9 cellular contexts compared by ENCODE assay signal in genomic region chr21:41765393-41765950, GRCh38. TPM values are rescaled to one million over a fixed set of nuclear protein-coding genes. Genes with fewer than 3 reads are reported as not detected.
A peak's percentile ranks its signal among the peaks of the same experiment; 100 is the strongest.
DNase-seq lines count a peak whose midpoint lies in the region; ATAC-seq and TF ChIP-seq lines count a peak whose summit lies in the region.
"Had no signal": no experiment of that assay in that cellular context is flagged by ENCODE, and none has a peak within 500 bp of the region (broad histone marks: within the 10 kb centered on the region; RNA-seq: fewer than 3 reads in every experiment).

No MANE protein-coding gene starts in this region.

- in situ Hi-C loops in GM23248 (cut with MboI) = no loop called here

- H2AFZ ChIP-seq in GM23338 = no peak overlapping the region
- no peak overlapping the region for H2AFZ ChIP-seq in MM.1S (ENCODE audit: low read length)
- no peak overlapping the region for H2AFZ ChIP-seq in GM23248

- H3K27me3 ChIP-seq in GM23338 (ENCODE audit: insufficient read depth) = peaks cover 96% of the 10 kb centered on the region
- H3K27me3 ChIP-seq in iPS-18a (ENCODE audit: control insufficient read depth, insufficient read depth, low read length) = peaks cover 94% of the 10 kb centered on the region
- peaks cover 29% of the 10 kb centered on the region for H3K27me3 ChIP-seq in rectal smooth muscle tissue (ENCODE audit: control insufficient read depth, insufficient read depth, low read length)
- peaks cover 94% of the 10 kb centered on the region for H3K27me3 ChIP-seq in MM.1S (replicated peaks; ENCODE audit: insufficient read depth, low read length)
- peaks cover 10% of the 10 kb centered on the region; the same call in 1 of the 2 replicates for H3K27me3 ChIP-seq in GM23248 (replicated peaks; ENCODE audit: insufficient read depth)

- H3K4me2 ChIP-seq in GM23338 (peak overlapping the region; percentile 93), MM.1S (ENCODE audit: low read depth, low read length) (no peak overlapping the region), GM23248 (ENCODE audit: unreplicated experiment) (no peak overlapping the region)

- no peak overlapping the region for H3K27ac ChIP-seq in GM23338 (ENCODE audit: low read depth)
- H3K27ac ChIP-seq in iPS-18a (ENCODE audit: low read length) = no peak overlapping the region
- no peak overlapping the region for H3K27ac ChIP-seq in rectal smooth muscle tissue (ENCODE audit: low read depth, low read length)
- H3K27ac ChIP-seq in MM.1S (ENCODE audit: low read length) = no peak overlapping the region
- no peak overlapping the region for H3K27ac ChIP-seq in GM23248

- H3K27ac Mint-ChIP-seq in GM23338 = no peak overlapping the region
- H3K27ac Mint-ChIP-seq in T-helper 17 cell = peak overlapping the region; percentile 14

- TF ChIP-seq CTCF in GM23338 (conservative IDR thresholded peaks at IDR 0.05; ENCODE audit: low read depth in 2 of 2) = no peak
- TF ChIP-seq CTCF in MM.1S (IDR thresholded peaks at IDR 0.05; ENCODE audit: low read length) = no peak

- H3K4me1 ChIP-seq in GM23338 (ENCODE audit: insufficient read depth) (peaks cover 65% of the 10 kb centered on the region), iPS-18a (ENCODE audit: control insufficient read depth, low read depth, low read length) (peaks cover 62% of the 10 kb centered on the region), rectal smooth muscle tissue (ENCODE audit: control insufficient read depth, insufficient read depth, low read length) (peaks cover 4% of the 10 kb centered on the region), MM.1S (ENCODE audit: low read length) (no peaks in the 10 kb centered on the region), GM23248 (ENCODE audit: insufficient read depth) (peaks cover 17% of the 10 kb centered on the region)

- H3K79me2 ChIP-seq in GM23338 (replicated peaks; ENCODE audit: insufficient read depth) = peaks cover 27% of the 10 kb centered on the region
- H3K79me2 ChIP-seq in MM.1S (ENCODE audit: low read length) = no peaks in the 10 kb centered on the region
- H3K79me2 ChIP-seq in GM23248 (ENCODE audit: insufficient read depth) = no peaks in the 10 kb centered on the region

- 0 out of 3 replicates have a peak, but pooled peaks cover 2% of the 10 kb centered on the region for H3K9me3 Mint-ChIP-seq in GM23338

- H3F3A ChIP-seq in GM23338 (replicated peaks; ENCODE audit: low read depth) (peaks cover 3% of the 10 kb centered on the region; the same call in 1 of the 2 replicates), MM.1S (ENCODE audit: insufficient read depth, low read length) (no peaks in the 10 kb centered on the region), GM23248 (ENCODE audit: insufficient read depth) (peaks cover 8% of the 10 kb centered on the region)

- H3K36me3 Mint-ChIP-seq in GM23338 (ENCODE audit: low read depth) (no peaks in the 10 kb centered on the region; the same call in 2 of the 3 replicates), T-helper 17 cell (ENCODE audit: low read depth) (peaks cover 2% of the 10 kb centered on the region)

- ATAC-seq in GM23338 (no peak), T-helper 17 cell (no peak), GM18502 (IDR thresholded peaks at IDR 0.05; ENCODE audit: poor library complexity, unreplicated experiment) (no peak)

- H3K27me3 Mint-ChIP-seq in GM23338 (ENCODE audit: insufficient read depth, low read depth, poor library complexity) (peaks cover 93% of the 10 kb centered on the region), T-helper 17 cell (peaks cover 88% of the 10 kb centered on the region)

- H3K4me3 Mint-ChIP-seq in GM23338 (peak overlapping the region; percentile 77), T-helper 17 cell (peak overlapping the region; percentile 49)

- H3K4me3 ChIP-seq in GM23338 = peak overlapping the region; percentile 77
- H3K4me3 ChIP-seq in iPS-18a (ENCODE audit: low read length) = peak overlapping the region; percentile 56
- peak overlapping the region; percentile 25 for H3K4me3 ChIP-seq in rectal smooth muscle tissue (ENCODE audit: low read length)
- H3K4me3 ChIP-seq in MM.1S (ENCODE audit: low read length) = no peak overlapping the region
- H3K4me3 ChIP-seq in GM23248 = no peak overlapping the region

- 94% methylated on average over 14 of the region's 14 CpGs for WGBS in GM23248 (ENCODE audit: low coverage in 1 of 2, low lambda C conversion rate in 2 of 2, missing lambda C conversion rate in 2 of 2), 2 experiments

- H3K36me3 ChIP-seq in GM23338 (ENCODE audit: insufficient read depth) (no peaks in the 10 kb centered on the region; the same call in 1 of the 2 replicates), iPS-18a (ENCODE audit: control insufficient read depth, low read depth, low read length) (no peaks in the 10 kb centered on the region), rectal smooth muscle tissue (ENCODE audit: control insufficient read depth, insufficient read depth, low read length) (no peaks in the 10 kb centered on the region), MM.1S (replicated peaks; ENCODE audit: insufficient read depth, low read length) (no peaks in the 10 kb centered on the region), GM23248 (ENCODE audit: low read depth) (no peaks in the 10 kb centered on the region)

- DNase-seq in GM23338 (ENCODE audit: low spot score) (no peak), T-helper 17 cell (no peak), MM.1S (no peak), GM23248 (no peak), T-helper 9 cell (no peak)
- DNase-seq: NCI-H1694 had no signal

- H3K9ac ChIP-seq in iPS-18a (ENCODE audit: low read length) = no peak overlapping the region
- H3K9ac ChIP-seq in rectal smooth muscle tissue (ENCODE audit: low read length) = no peak overlapping the region
- no peak overlapping the region for H3K9ac ChIP-seq in MM.1S (ENCODE audit: low read length)
- no peak overlapping the region for H3K9ac ChIP-seq in GM23248

- H3K4me1 Mint-ChIP-seq in GM23338 = peaks cover 75% of the 10 kb centered on the region
- peaks cover 29% of the 10 kb centered on the region for H3K4me1 Mint-ChIP-seq in T-helper 17 cell

- no peaks in the 10 kb centered on the region for H3K9me3 ChIP-seq in T-helper 17 cell (ENCODE audit: control insufficient read depth, low read length, poor library complexity, severe bottlenecking)
- no peaks in the 10 kb centered on the region for H3K9me3 ChIP-seq in iPS-18a (ENCODE audit: control insufficient read depth, low read depth, low read length)
- no peaks in the 10 kb centered on the region for H3K9me3 ChIP-seq in MM.1S (replicated peaks; ENCODE audit: insufficient read depth, low read length)
- no peaks in the 10 kb centered on the region for H3K9me3 ChIP-seq in GM23248 (ENCODE audit: low read depth)

- H3K9me2 ChIP-seq in GM23338 (ENCODE audit: insufficient read depth) = no peaks in the 10 kb centered on the region
- H3K9me2 ChIP-seq in MM.1S (replicated peaks; ENCODE audit: insufficient read depth, low read length) = no peaks in the 10 kb centered on the region
- H3K9me2 ChIP-seq in GM23248 (ENCODE audit: insufficient read depth) = no peaks in the 10 kb centered on the region

- H4K20me1 ChIP-seq in GM23338 (replicated peaks; ENCODE audit: insufficient read depth) (peaks cover 19% of the 10 kb centered on the region), MM.1S (ENCODE audit: insufficient read depth, low read length) (no peaks in the 10 kb centered on the region), GM23248 (ENCODE audit: insufficient read depth) (no peaks in the 10 kb centered on the region)

TF ChIP-seq in GM23338, 12 proteins besides CTCF, POLR2A, EP300 and RAD21 (continues in another document):
- TF ChIP-seq NANOG (IDR thresholded peaks at IDR 0.05; ENCODE audit: borderline replicate concordance) (no peak), EZH2 (IDR thresholded peaks at IDR 0.05; ENCODE audit: low read depth, unreplicated experiment) (no peak), ZNF114 (CRISPR knock-in tag; IDR thresholded peaks at IDR 0.05) (no peak), POLR2AphosphoS5 (IDR thresholded peaks at IDR 0.05; ENCODE audit: low read depth) (no peak), CREB1 (CRISPR knock-in tag; IDR thresholded peaks at IDR 0.05; ENCODE audit: low read depth) (no peak), ETS1 (IDR thresholded peaks at IDR 0.05) (no peak), EZH2phosphoT487 (IDR thresholded peaks at IDR 0.05; ENCODE audit: unreplicated experiment) (no peak)

RNA-seq across cellular contexts. Expression of gene RIPK4, which starts 1.4 kb away (rescaled TPM):
- 9.2 and 9.9 TPM in 2 replicates for total RNA-seq in GM23338 (2014; rRNA removed; shearing (Covaris generic))
- polyA plus RNA-seq in GM23338 (2016; fragmentation: Nextera tagmentation; extraction: Ambion mirVana) (2.5 and 2.7 TPM in 2 replicates), GM23248 (2016; fragmentation: Nextera tagmentation; extraction: Ambion mirVana) (0.43 and 0.46 TPM in 2 replicates)
- total RNA-seq in T-helper 17 cell = under 1 TPM; 0.37 to 0.50 TPM
- 0.54 and 1.0 TPM in 2 replicates for total RNA-seq in GM23248 (2014; rRNA removed; shearing (Covaris generic))

Comparison
In these comparisons a context has a peak if more than half of its experiments do, and no peak if none do; other contexts are left out.
1. H3K4me3 ChIP-seq: peak in GM23338 (single experiment), iPS-18a (single experiment) and rectal smooth muscle tissue (single experiment); none in MM.1S (single experiment) and GM23248 (single experiment).